Comparison of ENCODE assay signal across 9 cellular contexts in the genomic region with DNA sequence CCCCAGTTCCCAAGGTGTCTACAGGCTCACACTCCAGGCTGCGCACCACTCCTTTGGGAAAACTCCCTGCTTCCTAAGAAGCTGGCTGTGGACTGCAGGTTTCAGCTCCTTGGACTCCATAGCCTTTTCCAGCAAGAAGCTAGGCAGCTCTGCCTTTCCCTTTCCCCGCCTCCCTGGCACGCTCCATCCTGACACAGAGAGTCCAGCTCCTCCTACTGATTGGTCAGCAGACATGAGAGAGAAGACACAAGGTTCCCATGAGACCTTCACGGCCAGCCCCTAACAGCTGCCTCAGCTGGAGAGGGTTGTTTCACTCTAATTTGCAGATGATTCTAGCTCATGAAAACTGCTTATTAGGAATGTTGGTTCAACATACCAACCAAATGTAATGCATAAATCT. TPM values are rescaled to one million over a fixed set of nuclear protein-coding genes. Genes with fewer than 3 reads are reported as not detected.
DNase-seq lines count a peak whose midpoint lies in the region; ATAC-seq and TF ChIP-seq lines count a peak whose summit lies in the region.
"Had no signal": no experiment of that assay in that cellular context is flagged by ENCODE, and none has a peak within 500 bp of the region (broad histone marks: within the 10 kb centered on the region; RNA-seq: fewer than 3 reads in every experiment).

No MANE protein-coding gene starts in this region.

- peaks cover 14% of the 10 kb centered on the region for H3K9me3 ChIP-seq in BLaER1

- H3K4me2 ChIP-seq in BLaER1 = peak overlapping the region; percentile 7; the same call in 1 of the 2 replicates

- no peak for TF ChIP-seq CTCF in nephron (IDR thresholded peaks at IDR 0.05; ENCODE audit: unreplicated experiment in 3 of 3)

- H3K27me3 Mint-ChIP-seq in nephron (ENCODE audit: low read depth) = no peaks in the 10 kb centered on the region

- H3K4me3 Mint-ChIP-seq in nephron = peak overlapping the region in 1 of 3 experiments; percentile 16
- H3K4me3 Mint-ChIP-seq: activated naive CD8-positive, alpha-beta T cell had no signal

- peaks cover 20% of the 10 kb centered on the region for H3K36me3 Mint-ChIP-seq in nephron (ENCODE audit: low read depth)
- H3K36me3 Mint-ChIP-seq: activated naive CD8-positive, alpha-beta T cell had no signal

- H3K4me1 ChIP-seq in BLaER1 = peaks cover 31% of the 10 kb centered on the region

- no peak overlapping the region for H3K4me3 ChIP-seq in BLaER1

- peaks cover 29% of the 10 kb centered on the region for H3K4me1 Mint-ChIP-seq in nephron

- no peak overlapping the region for H3K27ac ChIP-seq in BLaER1

- peak overlapping the region; percentile 64 to 81 (median 72) for H3K27ac Mint-ChIP-seq in nephron
- H3K27ac Mint-ChIP-seq: activated naive CD8-positive, alpha-beta T cell had no signal

- ATAC-seq in esophagus mucosa (peak; percentile 23), GM18907 (IDR thresholded peaks at IDR 0.05; ENCODE audit: unreplicated experiment) (no peak), HG03039 (IDR thresholded peaks at IDR 0.05; ENCODE audit: unreplicated experiment) (no peak)

- DNase-seq in NCI-H2171 treated with DMSO at 0.1 percent for 48 hours (lab: John Stamatoyannopoulos, UW) (peak; percentile 69), HUDEP-2 (lab: John Stamatoyannopoulos, UW; ENCODE audit: unreplicated experiment in 76 of 76) (no peak)
- DNase-seq in activated CD4-positive, alpha-beta T cell treated with anti-CD3 and anti-CD28 coated beads for 4 hours = no peak

- H4K20me1 ChIP-seq in BLaER1 = peaks cover 84% of the 10 kb centered on the region

- no peak overlapping the region for H3K9ac ChIP-seq in BLaER1

- H3K36me3 ChIP-seq in BLaER1 = peaks cover 19% of the 10 kb centered on the region

- no peaks in the 10 kb centered on the region for H3K27me3 ChIP-seq in BLaER1

- H3K9me3 Mint-ChIP-seq in nephron = peaks cover 8% of the 10 kb centered on the region

RNA-seq across cellular contexts. Expression of a gene that starts 27.6 kb away (rescaled TPM):
- total RNA-seq in esophagus mucosa = 21.8 TPM
